14 cellular contexts compared by ENCODE assay signal in the genomic region with DNA sequence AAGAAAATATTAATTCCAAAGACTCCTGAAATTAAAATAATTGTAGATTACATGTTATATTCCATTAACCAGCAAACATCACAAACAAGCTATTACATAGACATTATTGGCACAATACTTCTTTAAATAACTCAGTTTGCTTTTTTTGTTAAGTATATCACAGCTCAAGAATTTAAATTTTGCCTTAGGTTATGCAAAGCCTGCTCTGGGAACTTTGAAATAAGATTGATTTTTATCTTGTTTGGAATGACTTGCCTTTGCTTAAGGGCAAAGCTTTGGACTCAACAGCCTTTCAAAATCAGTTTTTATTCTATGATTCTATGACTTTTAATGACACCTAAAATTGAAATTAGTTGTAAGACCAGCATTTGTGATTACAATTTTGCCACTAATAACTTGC.
A peak's percentile ranks its signal among the peaks of the same experiment; 100 is the strongest.
DNase-seq lines count a peak whose midpoint lies in the region; ATAC-seq and TF ChIP-seq lines count a peak whose summit lies in the region.
"Had no signal": no experiment of that assay in that cellular context is flagged by ENCODE, and none has a peak within 500 bp of the region (broad histone marks: within the 10 kb centered on the region; RNA-seq: fewer than 3 reads in every experiment).

No MANE protein-coding gene starts in this region.

- H3K4me3 Mint-ChIP-seq in osteocyte (ENCODE audit: unreplicated experiment) (no peak overlapping the region), natural killer cell (no peak overlapping the region)
- H3K4me3 Mint-ChIP-seq: CD4-positive, alpha-beta T cell had no signal

- H3K4me1 ChIP-seq in SK-N-SH (ENCODE audit: control insufficient read depth in 1 of 2, insufficient read depth in 2 of 2, low read depth in 1 of 2, low read length in 1 of 2) (peaks cover 6 to 28% of the 10 kb centered on the region in 2 experiments; a peak in 3 of 4 replicates), mammary epithelial cell (ENCODE audit: insufficient read depth, low read length) (peaks cover 47% of the 10 kb centered on the region)

- H4K20me1 ChIP-seq in SK-N-SH (ENCODE audit: insufficient read depth), result no peaks in the 10 kb centered on the region
- H4K20me1 ChIP-seq in mammary epithelial cell (ENCODE audit: insufficient read depth, low read length), result no peaks in the 10 kb centered on the region

- H2AFZ ChIP-seq in SK-N-SH (ENCODE audit: low read depth) (no peak overlapping the region; the same call in 1 of the 2 replicates), mammary epithelial cell (ENCODE audit: low read depth, low read length) (no peak overlapping the region)

- H3K9ac ChIP-seq in SK-N-SH (no peak overlapping the region), mammary epithelial cell (ENCODE audit: insufficient read depth, low read length) (no peak overlapping the region)

- no peaks in the 10 kb centered on the region for H3K36me3 Mint-ChIP-seq in osteocyte (ENCODE audit: unreplicated experiment)
- H3K36me3 Mint-ChIP-seq in natural killer cell, result no peaks in the 10 kb centered on the region

- POLR2A ChIA-PET in SK-N-SH (lab: Yijun Ruan, JAX), result no interaction called here

- no peaks in the 10 kb centered on the region for H3K9me3 Mint-ChIP-seq in osteocyte (ENCODE audit: unreplicated experiment)
- no peaks in the 10 kb centered on the region for H3K9me3 Mint-ChIP-seq in natural killer cell
- H3K9me3 Mint-ChIP-seq: CD4-positive, alpha-beta T cell had no signal

- H3K4me1 Mint-ChIP-seq in osteocyte (ENCODE audit: unreplicated experiment), result peaks cover 68% of the 10 kb centered on the region
- no peaks in the 10 kb centered on the region for H3K4me1 Mint-ChIP-seq in natural killer cell

- no peak for TF ChIP-seq CTCF in SK-N-SH (IDR thresholded peaks at IDR 0.05)
- no peak for TF ChIP-seq CTCF in mammary epithelial cell (conservative IDR thresholded peaks at IDR 0.05 in 1 of 2, IDR thresholded peaks at IDR 0.05 in 1 of 2; ENCODE audit: extremely low read depth in 1 of 2, insufficient read depth in 1 of 2, low read depth in 1 of 2, low read length in 2 of 2)
- no peak for TF ChIP-seq CTCF in osteocyte (IDR thresholded peaks at IDR 0.05)
- TF ChIP-seq CTCF in natural killer cell (IDR thresholded peaks at IDR 0.05), result no peak

- in situ Hi-C loops in mammary epithelial cell (cut with MboI; ENCODE audit: low sequenced_read_pairs in 2 of 2), result no loop called here

- H3K27ac Mint-ChIP-seq in osteocyte (ENCODE audit: unreplicated experiment), result peak overlapping the region; percentile 81
- no peak overlapping the region for H3K27ac Mint-ChIP-seq in natural killer cell
- H3K27ac Mint-ChIP-seq: CD4-positive, alpha-beta T cell had no signal

- no peaks in the 10 kb centered on the region for H3F3A ChIP-seq in SK-N-SH (replicated peaks; ENCODE audit: insufficient read depth)

- DNase-seq in SK-N-SH (no peak), mammary epithelial cell (peak; percentile 49), osteocyte (ENCODE audit: extremely low spot score, unreplicated experiment) (no peak), natural killer cell (no peak), NCI-H748 treated with DMSO at 0.1 percent for 48 hours (lab: John Stamatoyannopoulos, UW) (no peak)
- no peak for DNase-seq in stimulated activated CD4-positive, alpha-beta T cell treated with anti-CD3 and anti-CD28 coated beads, Interleukin-4, amount 100 ng/mL, for 24 hours
- DNase-seq: 8988T; Calu3; CD4-positive, alpha-beta T cell; PC-3 had no signal

- peak overlapping the region in 1 of 2 experiments; percentile 75; a peak in 1 of 4 replicates for H3K27ac ChIP-seq in SK-N-SH (ENCODE audit: low read depth in 2 of 2, low read length in 1 of 2)
- peak overlapping the region; percentile 38 for H3K27ac ChIP-seq in mammary epithelial cell (ENCODE audit: insufficient read depth, low read depth, low read length)

- no peaks in the 10 kb centered on the region for H3K9me3 ChIP-seq in SK-N-SH
- no peaks in the 10 kb centered on the region for H3K9me3 ChIP-seq in mammary epithelial cell (replicated peaks; ENCODE audit: insufficient read depth, low read length)
- H3K9me3 ChIP-seq: BE2C had no signal

- dilution Hi-C loops in mammary epithelial cell (cut with HindIII; ENCODE audit: low sequenced_read_pairs), result no loop called here

- no peaks in the 10 kb centered on the region for H3K9me2 ChIP-seq in SK-N-SH

- H3K27me3 ChIP-seq in SK-N-SH (ENCODE audit: insufficient read depth) (no peaks in the 10 kb centered on the region), mammary epithelial cell (ENCODE audit: insufficient read depth, low read length) (no peaks in the 10 kb centered on the region)
- H3K27me3 ChIP-seq: BE2C had no signal

- intact Hi-C loops in mammary epithelial cell (cut with micrococcal nuclease), result no loop called here
- intact Hi-C loops in natural killer cell (cut with micrococcal nuclease), result no loop called here

- no peaks in the 10 kb centered on the region for H3K36me3 ChIP-seq in SK-N-SH (replicated peaks in 1 of 2; ENCODE audit: control insufficient read depth in 1 of 2, insufficient read depth in 2 of 2, low read length in 1 of 2)
- no peaks in the 10 kb centered on the region for H3K36me3 ChIP-seq in mammary epithelial cell (ENCODE audit: insufficient read depth, low read length)
- H3K36me3 ChIP-seq: BE2C had no signal

- CTCF ChIA-PET in SK-N-SH (lab: Yijun Ruan, JAX) (interaction anchor here (0.8 to 1.6 kb wide), 4 partner anchors 27 to 177 kb away, joined by 3 read pairs; a partner anchor contains a TSS), mammary epithelial cell (lab: Charles Lee; ENCODE audit: low non-redundant PET) (no interaction called here)

- TF ChIP-seq EP300 in SK-N-SH (IDR thresholded peaks at IDR 0.05; ENCODE audit: borderline replicate concordance in 1 of 2, low read depth in 1 of 2, low read length in 1 of 2), result no peak

- H3K4me2 ChIP-seq in SK-N-SH (no peak overlapping the region), mammary epithelial cell (ENCODE audit: insufficient read depth, low read depth, low read length) (peak overlapping the region; percentile 15)

- H3K27me3 Mint-ChIP-seq in osteocyte (ENCODE audit: unreplicated experiment) (no peaks in the 10 kb centered on the region), natural killer cell (ENCODE audit: low read depth in 2 of 2) (peaks cover 0 to 8% of the 10 kb centered on the region in 2 donors)
- H3K27me3 Mint-ChIP-seq: CD4-positive, alpha-beta T cell had no signal

- no peak overlapping the region for H3K4me3 ChIP-seq in SK-N-SH (ENCODE audit: low read depth in 2 of 2, low read length in 1 of 2)
- no peak overlapping the region for H3K4me3 ChIP-seq in mammary epithelial cell (replicated peaks in 1 of 3; ENCODE audit: insufficient read depth in 1 of 3, low read depth in 2 of 3, low read length in 3 of 3)
- H3K4me3 ChIP-seq: K562 had no signal

- TF ChIP-seq RAD21 in SK-N-SH (IDR thresholded peaks at IDR 0.05; ENCODE audit: low read length), result no peak

- no TSS peak for BruUV-seq in mammary epithelial cell (replicated peaks; lab: Mats Ljungman, UMichigan)

- no peak for ATAC-seq in SK-N-SH treated with all-trans-retinoic acid at 6 μM for 48 hours
- no peak for ATAC-seq in GM18502 (IDR thresholded peaks at IDR 0.05; ENCODE audit: poor library complexity, unreplicated experiment)
- no peak for ATAC-seq in natural killer cell
- ATAC-seq: K562, PC-3 had no signal

- H3K79me2 ChIP-seq in SK-N-SH (ENCODE audit: insufficient read depth), result no peaks in the 10 kb centered on the region
- no peaks in the 10 kb centered on the region for H3K79me2 ChIP-seq in mammary epithelial cell (ENCODE audit: insufficient read depth, low read length)

TF ChIP-seq in SK-N-SH treated with all-trans-retinoic acid at 6 μM for 48 hours, 23 proteins besides CTCF, POLR2A, EP300 and RAD21:
- no peak for TF ChIP-seq ARNTL (CRISPR knock-in tag; IDR thresholded peaks at IDR 0.05; ENCODE audit: borderline replicate concordance, low read depth)
- TF ChIP-seq ISL1 (CRISPR knock-in tag; IDR thresholded peaks at IDR 0.05), result peak; percentile 22; the same call in 1 of the 2 replicates
TF ChIP-seq in SK-N-SH treated with all-trans-retinoic acid at 6 μM for 48 hours: peak in this region for 1.

TF ChIP-seq in SK-N-SH, 30 proteins besides CTCF, POLR2A, EP300 and RAD21 (continues in another document):
- TF ChIP-seq TEAD4 (IDR thresholded peaks at IDR 0.05; ENCODE audit: borderline replicate concordance, insufficient read depth), result no peak
- TF ChIP-seq, protein P1, sequence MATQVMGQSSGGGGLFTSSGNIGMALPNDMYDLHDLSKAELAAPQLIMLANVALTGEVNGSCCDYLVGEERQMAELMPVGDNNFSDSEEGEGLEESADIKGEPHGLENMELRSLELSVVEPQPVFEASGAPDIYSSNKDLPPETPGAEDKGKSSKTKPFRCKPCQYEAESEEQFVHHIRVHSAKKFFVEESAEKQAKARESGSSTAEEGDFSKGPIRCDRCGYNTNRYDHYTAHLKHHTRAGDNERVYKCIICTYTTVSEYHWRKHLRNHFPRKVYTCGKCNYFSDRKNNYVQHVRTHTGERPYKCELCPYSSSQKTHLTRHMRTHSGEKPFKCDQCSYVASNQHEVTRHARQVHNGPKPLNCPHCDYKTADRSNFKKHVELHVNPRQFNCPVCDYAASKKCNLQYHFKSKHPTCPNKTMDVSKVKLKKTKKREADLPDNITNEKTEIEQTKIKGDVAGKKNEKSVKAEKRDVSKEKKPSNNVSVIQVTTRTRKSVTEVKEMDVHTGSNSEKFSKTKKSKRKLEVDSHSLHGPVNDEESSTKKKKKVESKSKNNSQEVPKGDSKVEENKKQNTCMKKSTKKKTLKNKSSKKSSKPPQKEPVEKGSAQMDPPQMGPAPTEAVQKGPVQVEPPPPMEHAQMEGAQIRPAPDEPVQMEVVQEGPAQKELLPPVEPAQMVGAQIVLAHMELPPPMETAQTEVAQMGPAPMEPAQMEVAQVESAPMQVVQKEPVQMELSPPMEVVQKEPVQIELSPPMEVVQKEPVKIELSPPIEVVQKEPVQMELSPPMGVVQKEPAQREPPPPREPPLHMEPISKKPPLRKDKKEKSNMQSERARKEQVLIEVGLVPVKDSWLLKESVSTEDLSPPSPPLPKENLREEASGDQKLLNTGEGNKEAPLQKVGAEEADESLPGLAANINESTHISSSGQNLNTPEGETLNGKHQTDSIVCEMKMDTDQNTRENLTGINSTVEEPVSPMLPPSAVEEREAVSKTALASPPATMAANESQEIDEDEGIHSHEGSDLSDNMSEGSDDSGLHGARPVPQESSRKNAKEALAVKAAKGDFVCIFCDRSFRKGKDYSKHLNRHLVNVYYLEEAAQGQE (IDR thresholded peaks at IDR 0.05; ENCODE audit: low read depth, low read length), result no peak
- TF ChIP-seq RXRA (IDR thresholded peaks at IDR 0.05; ENCODE audit: borderline replicate concordance, low read depth), result no peak
- TF ChIP-seq, protein P2, sequence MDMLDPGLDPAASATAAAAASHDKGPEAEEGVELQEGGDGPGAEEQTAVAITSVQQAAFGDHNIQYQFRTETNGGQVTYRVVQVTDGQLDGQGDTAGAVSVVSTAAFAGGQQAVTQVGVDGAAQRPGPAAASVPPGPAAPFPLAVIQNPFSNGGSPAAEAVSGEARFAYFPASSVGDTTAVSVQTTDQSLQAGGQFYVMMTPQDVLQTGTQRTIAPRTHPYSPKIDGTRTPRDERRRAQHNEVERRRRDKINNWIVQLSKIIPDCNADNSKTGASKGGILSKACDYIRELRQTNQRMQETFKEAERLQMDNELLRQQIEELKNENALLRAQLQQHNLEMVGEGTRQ (IDR thresholded peaks at IDR 0.05; ENCODE audit: borderline replicate concordance, low read depth, low read length), result no peak
- TF ChIP-seq NFIC (IDR thresholded peaks at IDR 0.05; ENCODE audit: borderline replicate concordance), result no peak
- TF ChIP-seq FOXM1 (IDR thresholded peaks at IDR 0.05; ENCODE audit: low read depth), result no peak
